27 cellular contexts compared by ENCODE assay signal in genomic region chr5:132675936-132676689, GRCh38. TPM values are rescaled to one million over a fixed set of nuclear protein-coding genes. Genes with fewer than 3 reads are reported as not detected.
DNase-seq lines count a peak whose midpoint lies in the region; ATAC-seq, FAIRE-seq and TF ChIP-seq lines count a peak whose summit lies in the region.
"Had no signal": no experiment of that assay in that cellular context is flagged by ENCODE, and none has a peak within 500 bp of the region (broad histone marks: within the 10 kb centered on the region; RNA-seq: fewer than 3 reads in every experiment).

No MANE protein-coding gene starts in this region.

- peaks cover 59% of the 10 kb centered on the region for H3K4me1 Mint-ChIP-seq in HFFc6 (ENCODE audit: low read depth)
- H3K4me1 Mint-ChIP-seq in natural killer cell, result peaks cover 0 to 10% of the 10 kb centered on the region in 2 donors
- peaks cover 22% of the 10 kb centered on the region for H3K4me1 Mint-ChIP-seq in activated T-cell treated with anti-CD3 and anti-CD28 coated beads, Interleukin-2, amount 50 U/mL, for 24 hours (ENCODE audit: low read depth)
- H3K4me1 Mint-ChIP-seq in endodermal cell, result peaks cover 20% of the 10 kb centered on the region

- no peak for TF ChIP-seq RAD21 in GM12878 (IDR thresholded peaks at IDR 0.05; ENCODE audit: insufficient read depth, low read depth, low read length)

- no peaks in the 10 kb centered on the region for H3K9me3 Mint-ChIP-seq in HFFc6
- no peaks in the 10 kb centered on the region for H3K9me3 Mint-ChIP-seq in natural killer cell
- H3K9me3 Mint-ChIP-seq in activated T-cell treated with anti-CD3 and anti-CD28 coated beads, Interleukin-2, amount 50 U/mL, for 24 hours, result no peaks in the 10 kb centered on the region
- no peaks in the 10 kb centered on the region for H3K9me3 Mint-ChIP-seq in endodermal cell
- H3K9me3 Mint-ChIP-seq: CD4-positive, alpha-beta T cell; neural progenitor cell; stimulated activated naive B cell treated with anti-CD40 and anti-IgM and Interleukin-4, amounts not matched to agents 10 μg/mL and 1 μg/mL and 100 μg/mL, for 72 hours had no signal

- H3K27ac Mint-ChIP-seq in HFFc6, result peak overlapping the region; percentile 93
- H3K27ac Mint-ChIP-seq in natural killer cell, result no peak overlapping the region
- H3K27ac Mint-ChIP-seq in activated T-cell treated with anti-CD3 and anti-CD28 coated beads, Interleukin-2, amount 50 U/mL, for 24 hours, result no peak overlapping the region
- no peak overlapping the region for H3K27ac Mint-ChIP-seq in endodermal cell
- H3K27ac Mint-ChIP-seq: CD4-positive, alpha-beta T cell; neural progenitor cell; stimulated activated naive B cell treated with anti-CD40 and anti-IgM and Interleukin-4, amounts not matched to agents 10 μg/mL and 1 μg/mL and 100 μg/mL, for 72 hours had no signal

- no peak overlapping the region for H3K4me3 Mint-ChIP-seq in HFFc6
- no peak overlapping the region for H3K4me3 Mint-ChIP-seq in natural killer cell
- no peak overlapping the region for H3K4me3 Mint-ChIP-seq in activated T-cell treated with anti-CD3 and anti-CD28 coated beads, Interleukin-2, amount 50 U/mL, for 24 hours
- H3K4me3 Mint-ChIP-seq in endodermal cell, result no peak overlapping the region
- H3K4me3 Mint-ChIP-seq: CD4-positive, alpha-beta T cell; neural progenitor cell; stimulated activated naive B cell treated with anti-CD40 and anti-IgM and Interleukin-4, amounts not matched to agents 10 μg/mL and 1 μg/mL and 100 μg/mL, for 72 hours had no signal

- ATAC-seq in DND-41 (ENCODE audit: insufficient read depth, low read depth), result 0 out of 3 replicates have a peak, but pooled peaks have one; percentile 14
- peak; percentile 9 for ATAC-seq in GM12878
- ATAC-seq in natural killer cell, result peak in 2 of 3 donors; percentile 12 to 26
- ATAC-seq in activated CD4-positive, CD25-positive, alpha-beta regulatory T cell treated with anti-CD3 and anti-CD28 coated beads, Interleukin-2, amount 50 U/mL, for 24 hours, result no peak

- DNase-seq in DND-41 (no peak), HFFc6 (no peak), GM12878 (ENCODE audit: low read depth, low spot score) (no peak), natural killer cell (no peak), endodermal cell (no peak), activated T-cell treated with anti-CD3 and anti-CD28 coated beads for 4 hours (no peak)
- DNase-seq in activated T-cell treated with anti-CD3 and anti-CD28 coated beads, Interleukin-2, amount 50 U/mL, for 24 hours, result no peak
- DNase-seq: activated CD4-positive, alpha-beta T cell treated with anti-CD3 and anti-CD28 coated beads for 1 hour; amygdala; caudate nucleus; CD4-positive, alpha-beta T cell; DMS153; foreskin keratinocyte; HCEC 1CT; mucosa of descending colon; NCI-H146; NCI-H2171 treated with DMSO at 0.1 percent for 48 hours; NCI-H526; stimulated activated naive B cell treated with anti-CD40 and anti-IgM and Interleukin-4, amounts not matched to agents 10 μg/mL and 1 μg/mL and 100 μg/mL, for 72 hours; thyroid gland had no signal

- POLR2A ChIA-PET in GM12878 (lab: Charles Lee), result interaction anchor here (0.6 to 11.2 kb wide), 8 partner anchors 12 to 180 kb away, joined by 3 to 118 read pairs (median 11); partner anchors contain the start of gene IL13

- H3K27me3 Mint-ChIP-seq in HFFc6 (ENCODE audit: insufficient read depth), result peaks cover 2% of the 10 kb centered on the region; the same call in 1 of the 2 replicates
- H3K27me3 Mint-ChIP-seq in natural killer cell (ENCODE audit: low read depth in 2 of 2), result peaks cover 2 to 11% of the 10 kb centered on the region in 2 donors
- H3K27me3 Mint-ChIP-seq in activated T-cell treated with anti-CD3 and anti-CD28 coated beads, Interleukin-2, amount 50 U/mL, for 24 hours, result no peaks in the 10 kb centered on the region
- no peaks in the 10 kb centered on the region for H3K27me3 Mint-ChIP-seq in endodermal cell (ENCODE audit: insufficient read depth)
- H3K27me3 Mint-ChIP-seq: CD4-positive, alpha-beta T cell had no signal

- TF ChIP-seq EP300 in GM12878 (IDR thresholded peaks at IDR 0.05; ENCODE audit: borderline replicate concordance in 1 of 2, control insufficient read depth in 1 of 2, low read depth in 2 of 2, low read length in 2 of 2), result no peak

- no peak overlapping the region for H3K4me2 ChIP-seq in DND-41 (ENCODE audit: insufficient read depth, low read length)
- H3K4me2 ChIP-seq in GM12878 (ENCODE audit: control insufficient read depth, insufficient read depth), result peak overlapping the region; percentile 12; the same call in 1 of the 2 replicates
- H3K4me2 ChIP-seq: neural progenitor cell had no signal

- in situ Hi-C loops in GM12878 (cut with MboI), result no loop called here

- H3K4me3 ChIP-seq in DND-41 (ENCODE audit: low read depth in 1 of 2, low read length in 2 of 2) (no peak overlapping the region), GM12878 (no peak overlapping the region), endodermal cell (ENCODE audit: low read length) (no peak overlapping the region)
- H3K4me3 ChIP-seq: mucosa of descending colon, neural progenitor cell, skin epidermis, thyroid gland had no signal

- TF ChIP-seq POLR2A in GM12878 (IDR thresholded peaks at IDR 0.05; ENCODE audit: low read depth, low read length), result no peak

- WGBS in GM12878 (ENCODE audit: insufficient coverage, insufficient replicate concordance, low lambda C conversion rate, missing lambda C conversion rate), result 87% methylated on average over 11 of the region's 11 CpGs
- WGBS in endodermal cell (ENCODE audit: insufficient coverage in 1 of 2, insufficient read length in 1 of 2), 2 experiments, result 93% methylated on average over 8 to 11 of the region's 11 CpGs

- H4K20me1 ChIP-seq in DND-41 (ENCODE audit: insufficient read depth, low read length) (no peaks in the 10 kb centered on the region), GM12878 (ENCODE audit: control insufficient read depth, insufficient read depth) (no peaks in the 10 kb centered on the region)

- no peaks in the 10 kb centered on the region for H3K36me3 ChIP-seq in DND-41 (ENCODE audit: insufficient read depth, low read length)
- H3K36me3 ChIP-seq in GM12878 (ENCODE audit: control insufficient read depth in 2 of 2, insufficient read depth in 2 of 2, low read length in 1 of 2), result no peaks in the 10 kb centered on the region
- no peaks in the 10 kb centered on the region for H3K36me3 ChIP-seq in endodermal cell (ENCODE audit: control insufficient read depth, insufficient read depth, low read length)
- H3K36me3 ChIP-seq: neural progenitor cell, thyroid gland had no signal

- TF ChIP-seq CTCF in DND-41 (IDR thresholded peaks at IDR 0.05; ENCODE audit: borderline replicate concordance, extremely low read depth, low read length, poor library complexity, severe bottlenecking) (no peak), HFFc6 (IDR thresholded peaks at IDR 0.05) (no peak), GM12878 (IDR thresholded peaks at IDR 0.05 in 2 of 3, conservative IDR thresholded peaks at IDR 0.05 in 1 of 3; ENCODE audit: control insufficient read depth in 2 of 3, extremely low read depth in 1 of 3, insufficient read depth in 1 of 3, low read depth in 3 of 3, low read length in 3 of 3) (no peak), natural killer cell (IDR thresholded peaks at IDR 0.05) (no peak), endodermal cell (conservative IDR thresholded peaks at IDR 0.05) (no peak)

- no peak overlapping the region for H3K27ac ChIP-seq in DND-41 (ENCODE audit: low read length)
- H3K27ac ChIP-seq in GM12878 (ENCODE audit: control insufficient read depth, insufficient read depth), result peak overlapping the region; percentile 75
- no peak overlapping the region for H3K27ac ChIP-seq in endodermal cell (ENCODE audit: low read depth, low read length)
- H3K27ac ChIP-seq: foreskin keratinocyte, neural progenitor cell had no signal

- H3K9me3 ChIP-seq in DND-41 (ENCODE audit: insufficient read depth, low read length, severe bottlenecking) (no peaks in the 10 kb centered on the region), GM12878 (replicated peaks; ENCODE audit: control insufficient read depth, insufficient read depth, low read length) (no peaks in the 10 kb centered on the region), endodermal cell (ENCODE audit: control insufficient read depth, low read length) (no peaks in the 10 kb centered on the region)
- H3K9me3 ChIP-seq: mucosa of descending colon, thyroid gland had no signal

- peak; percentile 61 for FAIRE-seq in GM12878 (lab: Jason Lieb, UNC)
- FAIRE-seq: G401.6 had no signal

- SMC1A ChIA-PET in GM12878 (lab: Charles Lee; ENCODE audit: uncharacterized antibody, unreplicated experiment), result interaction anchor here (1.0 to 11.4 kb wide), 10 partner anchors 12 to 100 kb away, joined by 3 to 156 read pairs (median 14); partner anchors contain the start of genes IL13 and KIF3A

- H2AFZ ChIP-seq in DND-41 (ENCODE audit: low read depth, low read length) (no peak overlapping the region), GM12878 (ENCODE audit: control insufficient read depth, low read depth, low read length) (no peak overlapping the region)
- H2AFZ ChIP-seq: neural progenitor cell had no signal

- no peak overlapping the region for H3K9ac ChIP-seq in DND-41 (ENCODE audit: low read depth, low read length)
- H3K9ac ChIP-seq in GM12878 (ENCODE audit: control insufficient read depth, insufficient read depth, low read length), result no peak overlapping the region
- H3K9ac ChIP-seq in endodermal cell (ENCODE audit: extremely low read depth, low read length, poor library complexity, severe bottlenecking), result no peak overlapping the region
- H3K9ac ChIP-seq: neural progenitor cell had no signal

- no peaks in the 10 kb centered on the region for H3K27me3 ChIP-seq in DND-41 (ENCODE audit: insufficient read depth, low read length, poor library complexity)
- H3K27me3 ChIP-seq in GM12878 (replicated peaks in 1 of 2; ENCODE audit: control insufficient read depth in 2 of 2, insufficient read depth in 2 of 2, low read length in 1 of 2), result no peaks in the 10 kb centered on the region
- H3K27me3 ChIP-seq in endodermal cell (ENCODE audit: control insufficient read depth, insufficient read depth, low read length, poor library complexity, severe bottlenecking), result no peaks in the 10 kb centered on the region
- H3K27me3 ChIP-seq: foreskin keratinocyte, neural progenitor cell, thyroid gland had no signal

- intact Hi-C loops in GM12878 (cut with micrococcal nuclease; ENCODE audit: unreplicated experiment), result no loop called here
- intact Hi-C loops in natural killer cell (cut with micrococcal nuclease), result no loop called here

- RAD21 ChIA-PET in GM12878 (lab: Charles Lee; ENCODE audit: unreplicated experiment), result interaction anchor here (1.3 to 7.7 kb wide), 14 partner anchors 9 to 149 kb away, joined by 3 to 148 read pairs (median 8); no protein-coding TSS in a partner anchor

- CTCF ChIA-PET in GM12878 (lab: Yijun Ruan, JAX), result interaction anchor here (0.8 to 5.1 kb wide), 9 partner anchors 9 to 149 kb away, joined by 3 to 57 read pairs (median 4); partner anchors contain the start of gene CCNI2

- H3K79me2 ChIP-seq in DND-41 (ENCODE audit: insufficient read depth, low read length) (no peaks in the 10 kb centered on the region), GM12878 (ENCODE audit: control insufficient read depth, insufficient read depth, low read length) (no peaks in the 10 kb centered on the region)

- BruUV-seq in GM12878 (replicated peaks; lab: Mats Ljungman, UMichigan), result no TSS peak

- H3K36me3 Mint-ChIP-seq in HFFc6 (ENCODE audit: low read depth) (no peaks in the 10 kb centered on the region), natural killer cell (no peaks in the 10 kb centered on the region), endodermal cell (ENCODE audit: low read depth) (no peaks in the 10 kb centered on the region)
- no peaks in the 10 kb centered on the region for H3K36me3 Mint-ChIP-seq in activated T-cell treated with anti-CD3 and anti-CD28 coated beads, Interleukin-2, amount 50 U/mL, for 24 hours (ENCODE audit: low read depth)
- H3K36me3 Mint-ChIP-seq: neural progenitor cell; stimulated activated naive B cell treated with anti-CD40 and anti-IgM and Interleukin-4, amounts not matched to agents 10 μg/mL and 1 μg/mL and 100 μg/mL, for 72 hours had no signal

- H3K4me1 ChIP-seq in DND-41 (ENCODE audit: insufficient read depth, low read length) (no peaks in the 10 kb centered on the region), GM12878 (ENCODE audit: control insufficient read depth, insufficient read depth, low read length) (peaks cover 33% of the 10 kb centered on the region), endodermal cell (ENCODE audit: control insufficient read depth, insufficient read depth, low read length) (peaks cover 6% of the 10 kb centered on the region)
- H3K4me1 ChIP-seq: neural progenitor cell had no signal

RNA-seq across cellular contexts. Expression of gene IL4, which starts 2.3 kb away (rescaled TPM):
- not detected for total RNA-seq in HFFc6 (2021; fragmentation: NEBNext Ultra II Directional; extraction: Animal tissue kit (Norgen Biotek cat#: 25700))
- total RNA-seq in GM12878 (2013; cell fraction: nucleolus; rRNA removed), result not detected in 2 replicates
- not detected in 2 replicates for total RNA-seq in GM12878 (2014; rRNA removed)
- not detected in 2 replicates for total RNA-seq in GM12878 (2014; rRNA removed; fragmentation: Illumina TruSeq; extraction: Trizol)
- not detected in 2 replicates for total RNA-seq in GM12878 (2021)
- polyA plus RNA-seq in GM12878 (2011; ENCODE audit: low read depth), result not detected
- polyA plus RNA-seq in GM12878 (2011; rRNA removed), result 0.80 and 1.1 TPM in 2 replicates
- 1.6 and 2.4 TPM in 2 replicates for polyA plus RNA-seq in GM12878 (2011; cell fraction: cytosol; rRNA removed)
- polyA plus RNA-seq in GM12878 (2011; cell fraction: nucleus; rRNA removed), result 0.75 TPM in 1 of 2 replicates, not detected in the other
- polyA plus RNA-seq in GM12878 (2012), result not detected in 2 replicates
- polyA plus RNA-seq in GM12878 (2014; fragmentation: Illumina TruSeq; extraction: Trizol), result not detected in 2 replicates
- under 1 TPM; 0.20 to 0.50 TPM for polyA plus RNA-seq in GM12878 (2014; fragmentation: Nextera tagmentation; extraction: Ambion mirVana)
- polyA plus RNA-seq in GM12878 (2014; rRNA removed), result not detected in 2 replicates
- not detected for polyA plus RNA-seq in GM12878 (2016; fragmentation: Nextera tagmentation; extraction: Ambion mirVana)
- not detected in 2 replicates for polyA minus RNA-seq in GM12878 (2011; rRNA and poly(A)+ RNA removed)
- not detected in 2 replicates for polyA minus RNA-seq in GM12878 (2011; cell fraction: cytosol; rRNA and poly(A)+ RNA removed)
- not detected in 2 replicates for polyA minus RNA-seq in GM12878 (2011; cell fraction: nucleus; rRNA and poly(A)+ RNA removed)
- total RNA-seq in natural killer cell, result 1 to 10 TPM in 1 of 3 donors, not detected in 2; 8.1 TPM
- total RNA-seq in endodermal cell, result not detected
- polyA plus RNA-seq in endodermal cell (2013, experiment 1 of 2), result not detected
- not detected for polyA plus RNA-seq in endodermal cell (2013, experiment 2 of 2)
- total RNA-seq: CD4-positive, alpha-beta T cell; epithelial cell of proximal tubule; foreskin keratinocyte; liver; mucosa of descending colon; pulmonary artery endothelial cell; thyroid gland had no signal
- polyA plus RNA-seq: foreskin keratinocyte, liver had no signal

RNA-seq across cellular contexts. Expression of gene IL13, which starts 18.1 kb away (rescaled TPM):
- total RNA-seq in HFFc6 (2021; fragmentation: NEBNext Ultra II Directional; extraction: Animal tissue kit (Norgen Biotek cat#: 25700)), result not detected
- total RNA-seq in GM12878 (2013; cell fraction: nucleolus; rRNA removed), result 0.52 and 0.98 TPM in 2 replicates
- total RNA-seq in GM12878 (2014; rRNA removed) (0.05 and 0.40 TPM in 2 replicates), GM12878 (2014; rRNA removed; fragmentation: Illumina TruSeq; extraction: Trizol) (not detected in 2 replicates), GM12878 (2021) (not detected in 2 replicates), natural killer cell (1 to 10 TPM in 1 of 3 donors, under 1 TPM in 1, not detected in 1; 0.80 to 1.4 TPM), endodermal cell (not detected)
- 0.24 TPM for polyA plus RNA-seq in GM12878 (2011; ENCODE audit: low read depth)
- polyA plus RNA-seq in GM12878 (2011; rRNA removed) (0.11 and 0.13 TPM in 2 replicates), GM12878 (2014; fragmentation: Illumina TruSeq; extraction: Trizol) (0.06 TPM in 1 of 2 replicates, not detected in the other), GM12878 (2014; fragmentation: Nextera tagmentation; extraction: Ambion mirVana) (not detected), GM12878 (2014; rRNA removed) (0.10 and 0.11 TPM in 2 replicates), GM12878 (2016; fragmentation: Nextera tagmentation; extraction: Ambion mirVana) (not detected)
- polyA plus RNA-seq in GM12878 (2011; cell fraction: cytosol; rRNA removed), result 0.12 and 0.27 TPM in 2 replicates
- polyA plus RNA-seq in GM12878 (2011; cell fraction: nucleus; rRNA removed), result 1.2 and 1.3 TPM in 2 replicates
- 0.35 and 0.58 TPM in 2 replicates for polyA plus RNA-seq in GM12878 (2012)
- 0.36 TPM in 1 of 2 replicates, not detected in the other for polyA minus RNA-seq in GM12878 (2011; rRNA and poly(A)+ RNA removed)
- polyA minus RNA-seq in GM12878 (2011; cell fraction: cytosol; rRNA and poly(A)+ RNA removed), result not detected in 2 replicates
- polyA minus RNA-seq in GM12878 (2011; cell fraction: nucleus; rRNA and poly(A)+ RNA removed), result 0.77 and 0.85 TPM in 2 replicates
- polyA plus RNA-seq in endodermal cell (2013, experiment 1 of 2), result not detected
- not detected for polyA plus RNA-seq in endodermal cell (2013, experiment 2 of 2)
- total RNA-seq: epithelial cell of proximal tubule, foreskin keratinocyte, liver, mucosa of descending colon, pulmonary artery endothelial cell, thyroid gland had no signal
- polyA plus RNA-seq: foreskin keratinocyte, liver had no signal

Comparison
In these comparisons a context has a peak if more than half of its experiments do, and no peak if none do; other contexts are left out.
1. ATAC-seq: peak in DND-41 (single experiment), GM12878 (single experiment) and natural killer cell (2 of 3); none in activated CD4-positive, CD25-positive, alpha-beta regulatory T cell treated with anti-CD3 and anti-CD28 coated beads, Interleukin-2, amount 50 U/mL, for 24 hours (0 of 2).